In genomic region chr12:1668833-1669543, GRCh38 we compare ENCODE assay signal across 1 cellular context.
A peak's percentile ranks its signal among the peaks of the same experiment; 100 is the strongest.
TF ChIP-seq lines count a peak whose summit lies in the region.

No MANE protein-coding gene starts in this region.

TF ChIP-seq in HepG2, 621 proteins besides CTCF, POLR2A, EP300 and RAD21 (continued from another document and continues in another):
- TF ChIP-seq GLMP (CRISPR knock-in tag; IDR thresholded peaks at IDR 0.05; ENCODE audit: borderline replicate concordance) (no peak), PHF5A (CRISPR knock-in tag; IDR thresholded peaks at IDR 0.05; ENCODE audit: low read depth, unreplicated experiment) (no peak), BCL3 (CRISPR knock-in tag; IDR thresholded peaks at IDR 0.05) (no peak), ZBTB4 (CRISPR knock-in tag; IDR thresholded peaks at IDR 0.05; ENCODE audit: borderline replicate concordance) (no peak), WIZ (CRISPR knock-in tag; IDR thresholded peaks at IDR 0.05) (no peak), FOXJ3 (CRISPR knock-in tag; IDR thresholded peaks at IDR 0.05; ENCODE audit: borderline replicate concordance) (peak; percentile 59; the same call in 1 of the 2 replicates), ZNF749 (CRISPR knock-in tag; IDR thresholded peaks at IDR 0.05; ENCODE audit: borderline replicate concordance) (no peak), AGO1 (IDR thresholded peaks at IDR 0.05; ENCODE audit: low read depth, low read length, poor library complexity, severe bottlenecking) (no peak), ZZZ3 (CRISPR knock-in tag; IDR thresholded peaks at IDR 0.05; ENCODE audit: borderline replicate concordance) (no peak), GTF3A (CRISPR knock-in tag; conservative IDR thresholded peaks at IDR 0.05) (no peak), ZNF644 (CRISPR knock-in tag; IDR thresholded peaks at IDR 0.05; ENCODE audit: low read depth) (0 out of 2 replicates have a peak, but pooled peaks have one; percentile 17), ARNT2 (CRISPR knock-in tag; IDR thresholded peaks at IDR 0.05; ENCODE audit: low read depth) (no peak), LRRFIP1 (CRISPR knock-in tag; conservative IDR thresholded peaks at IDR 0.05) (no peak), NR0B2 (CRISPR knock-in tag; IDR thresholded peaks at IDR 0.05) (no peak), ELF1 (CRISPR knock-in tag; IDR thresholded peaks at IDR 0.05) (peak; percentile 17; the same call in 1 of the 2 replicates), ZNF790 (CRISPR knock-in tag; IDR thresholded peaks at IDR 0.05; ENCODE audit: borderline replicate concordance) (no peak), ASH2L (IDR thresholded peaks at IDR 0.05; ENCODE audit: insufficient read length, low read depth, low read length) (peak; percentile 64), THAP11 (CRISPR knock-in tag; IDR thresholded peaks at IDR 0.05) (no peak), ATF1 (CRISPR knock-in tag; IDR thresholded peaks at IDR 0.05) (peak; percentile 66), SALL1 (CRISPR knock-in tag; IDR thresholded peaks at IDR 0.05) (peak; percentile 90), NPAS2 (CRISPR knock-in tag; IDR thresholded peaks at IDR 0.05; ENCODE audit: borderline replicate concordance) (no peak), HOXA3 (CRISPR knock-in tag; IDR thresholded peaks at IDR 0.05) (peak; percentile 77), DPF2 (CRISPR knock-in tag; IDR thresholded peaks at IDR 0.05; ENCODE audit: borderline replicate concordance, low read depth) (peak; percentile 46; the same call in 1 of the 2 replicates), ZNF225 (CRISPR knock-in tag; IDR thresholded peaks at IDR 0.05) (0 out of 2 replicates have a peak, but pooled peaks have one; percentile 20), ARHGAP35 (CRISPR knock-in tag; IDR thresholded peaks at IDR 0.05; ENCODE audit: borderline replicate concordance) (no peak), ZNF354B (CRISPR knock-in tag; IDR thresholded peaks at IDR 0.05) (no peak), ZNF383 (CRISPR knock-in tag; IDR thresholded peaks at IDR 0.05; ENCODE audit: borderline replicate concordance) (no peak), DBP (CRISPR knock-in tag; IDR thresholded peaks at IDR 0.05; ENCODE audit: not compliant biosample characterization) (no peak), ZNF414 (CRISPR knock-in tag; IDR thresholded peaks at IDR 0.05) (no peak), KLF6 (CRISPR knock-in tag; IDR thresholded peaks at IDR 0.05) (no peak), ZNF747 (CRISPR knock-in tag; IDR thresholded peaks at IDR 0.05; ENCODE audit: borderline replicate concordance) (no peak; the same call in 1 of the 2 replicates), ZBTB3 (CRISPR knock-in tag; IDR thresholded peaks at IDR 0.05; ENCODE audit: borderline replicate concordance, low read depth) (no peak), PCBP2 (optimal IDR thresholded peaks at IDR 0.05; ENCODE audit: low read depth, low read length, poor library complexity, severe bottlenecking) (no peak), ELF3 (CRISPR knock-in tag; IDR thresholded peaks at IDR 0.05) (peak; percentile 70), ARID3A (IDR thresholded peaks at IDR 0.05; ENCODE audit: low read depth, low read length) (0 out of 2 replicates have a peak, but pooled peaks have one; percentile 50), KIAA2018 (CRISPR knock-in tag; IDR thresholded peaks at IDR 0.05; ENCODE audit: borderline replicate concordance) (no peak), IKZF4 (CRISPR knock-in tag; IDR thresholded peaks at IDR 0.05; ENCODE audit: borderline replicate concordance, low read depth, not compliant biosample characterization) (no peak), SMYD3 (CRISPR knock-in tag; IDR thresholded peaks at IDR 0.05) (no peak), NKX3-1 (CRISPR knock-in tag; IDR thresholded peaks at IDR 0.05) (no peak), XRCC5 (optimal IDR thresholded peaks at IDR 0.05; ENCODE audit: low read length) (no peak), ZNF33A (CRISPR knock-in tag; IDR thresholded peaks at IDR 0.05; ENCODE audit: borderline replicate concordance) (no peak), GABPA (IDR thresholded peaks at IDR 0.05; ENCODE audit: low read depth, low read length) (no peak), GABPA (CRISPR knock-in tag; IDR thresholded peaks at IDR 0.05; ENCODE audit: low read depth) (peak; percentile 71)
